ENCODE assay signal across 33 cellular contexts in the genomic region with DNA sequence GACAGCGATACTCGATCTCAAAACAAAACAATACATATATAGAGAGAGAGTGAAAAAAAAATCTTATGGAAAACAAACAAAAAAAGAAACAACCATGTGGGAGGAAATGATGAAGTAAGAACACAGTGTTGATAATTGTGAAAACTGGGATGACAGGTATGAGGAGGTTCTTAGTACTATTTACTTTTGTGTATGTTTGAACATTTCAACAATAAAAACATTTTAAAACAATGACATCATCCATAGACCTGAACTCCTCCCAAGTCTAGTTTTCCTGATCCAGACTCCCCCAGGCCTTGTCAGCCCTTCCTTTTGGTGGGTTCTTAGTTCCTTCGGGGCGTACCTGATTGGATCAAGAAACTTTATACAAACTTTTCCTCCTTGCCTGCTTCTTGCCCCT. TPM values are rescaled to one million over a fixed set of nuclear protein-coding genes. Genes with fewer than 3 reads are reported as not detected.
DNase-seq lines count a peak whose midpoint lies in the region; ATAC-seq and TF ChIP-seq lines count a peak whose summit lies in the region.
"Had no signal": no experiment of that assay in that cellular context is flagged by ENCODE, and none has a peak within 500 bp of the region (broad histone marks: within the 10 kb centered on the region; RNA-seq: fewer than 3 reads in every experiment).

No MANE protein-coding gene starts in this region.

- no peak overlapping the region for H3K4me3 Mint-ChIP-seq in GM23338
- H3K4me3 Mint-ChIP-seq in effector memory CD8-positive, alpha-beta T cell: no peak overlapping the region
- H3K4me3 Mint-ChIP-seq: activated T-cell treated with anti-CD3 and anti-CD28 coated beads, Interleukin-2, amount 50 U/mL, for 4 hours; central memory CD8-positive, alpha-beta T cell had no signal

- H3F3A ChIP-seq in GM23338 (replicated peaks; ENCODE audit: low read depth): no peaks in the 10 kb centered on the region

- H3K4me1 ChIP-seq in GM23338 (ENCODE audit: insufficient read depth): peaks cover 8% of the 10 kb centered on the region
- H3K4me1 ChIP-seq in RWPE2 (ENCODE audit: insufficient read depth, poor library complexity, severe bottlenecking): no peaks in the 10 kb centered on the region
- H3K4me1 ChIP-seq in thoracic aorta (ENCODE audit: control insufficient read depth in 1 of 2, low read depth in 2 of 2): peaks cover 21 to 68% of the 10 kb centered on the region in 2 donors
- H3K4me1 ChIP-seq: BLaER1 had no signal

- H3K27me3 ChIP-seq in GM23338 (ENCODE audit: insufficient read depth) (no peaks in the 10 kb centered on the region), RWPE2 (ENCODE audit: insufficient read depth, poor library complexity, severe bottlenecking) (no peaks in the 10 kb centered on the region), thoracic aorta (replicated peaks; ENCODE audit: insufficient read depth) (no peaks in the 10 kb centered on the region)
- H3K27me3 ChIP-seq: BLaER1, ovary, right atrium auricular region, uterus had no signal

- no peak for TF ChIP-seq CTCF in GM23338 (conservative IDR thresholded peaks at IDR 0.05; ENCODE audit: low read depth in 2 of 2)
- no peak for TF ChIP-seq CTCF in RWPE2 (IDR thresholded peaks at IDR 0.05; ENCODE audit: poor library complexity, severe bottlenecking)
- TF ChIP-seq CTCF in thoracic aorta (IDR thresholded peaks at IDR 0.05): no peak
- TF ChIP-seq CTCF in GM10248 (IDR thresholded peaks at IDR 0.05; ENCODE audit: control extremely low read depth, extremely low read depth, low read depth, missing control alignments): no peak

- H3K9me2 ChIP-seq in GM23338 (ENCODE audit: insufficient read depth): no peaks in the 10 kb centered on the region
- H3K9me2 ChIP-seq: SK-N-SH had no signal

- H3K4me2 ChIP-seq in GM23338: no peak overlapping the region
- H3K4me2 ChIP-seq: BLaER1, SK-N-SH had no signal

- H3K9me3 ChIP-seq in RWPE2 (ENCODE audit: severe bottlenecking): no peaks in the 10 kb centered on the region
- no peaks in the 10 kb centered on the region for H3K9me3 ChIP-seq in thoracic aorta
- H3K9me3 ChIP-seq: BLaER1, mucosa of descending colon, ovary, right atrium auricular region, SK-N-SH, uterus had no signal

- POLR2A ChIA-PET in GM10248 (lab: Yijun Ruan, JAX): no interaction called here

- H3K36me3 ChIP-seq in GM23338 (ENCODE audit: insufficient read depth): no peaks in the 10 kb centered on the region
- no peaks in the 10 kb centered on the region for H3K36me3 ChIP-seq in RWPE2 (ENCODE audit: low read depth)
- no peaks in the 10 kb centered on the region for H3K36me3 ChIP-seq in thoracic aorta
- H3K36me3 ChIP-seq: BLaER1, ovary, right atrium auricular region, uterus had no signal

- peaks cover 19% of the 10 kb centered on the region for H3K4me1 Mint-ChIP-seq in GM23338
- H3K4me1 Mint-ChIP-seq in effector memory CD8-positive, alpha-beta T cell (ENCODE audit: low read depth in 2 of 2): no peaks in the 10 kb centered on the region
- H3K4me1 Mint-ChIP-seq: central memory CD8-positive, alpha-beta T cell had no signal

- DNase-seq in GM23338 (ENCODE audit: low spot score) (no peak), RWPE2 (ENCODE audit: low spot score) (no peak), epithelial cell of prostate (ENCODE audit: low read depth, low spot score) (peak; percentile 60), thoracic aorta (ENCODE audit: low spot score) (no peak), GM10248 (ENCODE audit: extremely low spot score) (no peak), pons (ENCODE audit: low spot score) (no peak)
- no peak for DNase-seq in effector memory CD8-positive, alpha-beta T cell
- DNase-seq: activated CD4-positive, CD25-positive, alpha-beta regulatory T cell; activated gamma-delta T cell; activated T-cell treated with anti-CD3 and anti-CD28 coated beads, Interleukin-2, amount 50 U/mL, for 4 hours; COR-L47; DMS53; dorsolateral prefrontal cortex; H7; left colon; mucosa of descending colon; MV-4-11; NCI-H1436 treated with DMSO at 0.1 percent for 48 hours; NCI-H2107; ovary; SK-N-SH; stimulated activated CD4-positive, alpha-beta T cell treated with anti-CD3 and anti-CD28 coated beads, Interleukin-2, amount 100 ng/mL, for 24 hours; stimulated activated naive CD8-positive, alpha-beta T cell treated with anti-CD3 and anti-CD28 coated beads, Interleukin-15, Interleukin-2, amounts not matched to agents 100 U/mL and 50 U/mL, for 24 hours; uterus had no signal

- H3K27ac ChIP-seq in GM23338 (ENCODE audit: low read depth) (no peak overlapping the region), RWPE2 (ENCODE audit: poor library complexity, severe bottlenecking) (no peak overlapping the region), epithelial cell of prostate (peak overlapping the region; percentile 73), thoracic aorta (peak overlapping the region; percentile 85 to 98)
- H3K27ac ChIP-seq: BLaER1, dorsolateral prefrontal cortex, ovary, right atrium auricular region, uterus had no signal

- no peak for ATAC-seq in GM23338
- ATAC-seq in RWPE2 (ENCODE audit: low read depth): peak; percentile 50; the same call in 2 of the 3 replicates
- ATAC-seq in thoracic aorta (ENCODE audit: insufficient number of reproducible peaks, low FRiP score, low read depth): no peak
- no peak for ATAC-seq in effector memory CD8-positive, alpha-beta T cell (replicated peaks)
- ATAC-seq: activated T-cell treated with anti-CD3 and anti-CD28 coated beads, Interleukin-2, amount 50 U/mL, for 4 hours; left colon; mucosa of descending colon; stimulated activated naive CD8-positive, alpha-beta T cell treated with anti-CD3 and anti-CD28 coated beads, Interleukin-15, Interleukin-2, amounts not matched to agents 100 U/mL and 50 U/mL, for 24 hours had no signal

- H2AFZ ChIP-seq in GM23338: peak overlapping the region; percentile 83; the same call in 1 of the 2 replicates

- H3K27ac Mint-ChIP-seq in GM23338: no peak overlapping the region
- no peak overlapping the region for H3K27ac Mint-ChIP-seq in effector memory CD8-positive, alpha-beta T cell

- H4K20me1 ChIP-seq in GM23338 (replicated peaks; ENCODE audit: insufficient read depth): no peaks in the 10 kb centered on the region
- H4K20me1 ChIP-seq: BLaER1 had no signal

- H3K4me3 ChIP-seq in GM23338 (no peak overlapping the region), RWPE2 (ENCODE audit: severe bottlenecking) (no peak overlapping the region), thoracic aorta (no peak overlapping the region)
- H3K4me3 ChIP-seq: BLaER1, dorsolateral prefrontal cortex, mucosa of descending colon, ovary, right atrium auricular region, uterus had no signal

- no peaks in the 10 kb centered on the region for H3K36me3 Mint-ChIP-seq in GM23338 (ENCODE audit: low read depth)
- peaks cover 3% of the 10 kb centered on the region for H3K36me3 Mint-ChIP-seq in effector memory CD8-positive, alpha-beta T cell (ENCODE audit: insufficient read depth)

- H3K27me3 Mint-ChIP-seq in GM23338 (ENCODE audit: insufficient read depth, low read depth, poor library complexity): peaks cover 5% of the 10 kb centered on the region
- peaks cover 82 to 89% of the 10 kb centered on the region in 2 donors for H3K27me3 Mint-ChIP-seq in effector memory CD8-positive, alpha-beta T cell

- H3K79me2 ChIP-seq in GM23338 (replicated peaks; ENCODE audit: insufficient read depth): no peaks in the 10 kb centered on the region

- H3K9me3 Mint-ChIP-seq in GM23338: no peaks in the 10 kb centered on the region
- no peaks in the 10 kb centered on the region for H3K9me3 Mint-ChIP-seq in effector memory CD8-positive, alpha-beta T cell
- H3K9me3 Mint-ChIP-seq: activated T-cell treated with anti-CD3 and anti-CD28 coated beads, Interleukin-2, amount 50 U/mL, for 4 hours; central memory CD8-positive, alpha-beta T cell had no signal

- CTCF ChIA-PET in GM10248 (lab: Yijun Ruan, JAX): no interaction called here

TF ChIP-seq in GM23338, 12 proteins besides CTCF, POLR2A, EP300 and RAD21 (continues in another document):
- TF ChIP-seq POLR2AphosphoS5 (IDR thresholded peaks at IDR 0.05; ENCODE audit: low read depth) (no peak), CREB1 (CRISPR knock-in tag; IDR thresholded peaks at IDR 0.05; ENCODE audit: low read depth) (no peak), STAT1 (IDR thresholded peaks at IDR 0.05; ENCODE audit: unreplicated experiment) (no peak), EZH2phosphoT487 (IDR thresholded peaks at IDR 0.05; ENCODE audit: unreplicated experiment) (no peak), ZNF114 (CRISPR knock-in tag; IDR thresholded peaks at IDR 0.05) (no peak), JUNB (IDR thresholded peaks at IDR 0.05; ENCODE audit: unreplicated experiment) (no peak), NANOG (IDR thresholded peaks at IDR 0.05; ENCODE audit: borderline replicate concordance) (no peak), EZH2 (IDR thresholded peaks at IDR 0.05; ENCODE audit: low read depth, unreplicated experiment) (no peak)

RNA-seq across cellular contexts. Expression of a gene that starts 51.7 kb away (rescaled TPM):
- total RNA-seq in GM23338 (2014; rRNA removed; shearing (Covaris generic)): not detected in 2 replicates
- polyA plus RNA-seq in GM23338 (2016; fragmentation: Nextera tagmentation; extraction: Ambion mirVana): not detected in 2 replicates
- total RNA-seq in thoracic aorta: not detected
- total RNA-seq: activated T-cell treated with anti-CD3 and anti-CD28 coated beads, Interleukin-2, amount 50 U/mL, for 4 hours; glomerular endothelial cell; H7; left colon; LHCN-M2; lung microvascular endothelial cell; mucosa of descending colon; ovary; right atrium auricular region; RPMI7951; temporal lobe; uterus had no signal
- polyA plus RNA-seq: neural cell, SK-N-SH had no signal

Comparison
In these comparisons a context has a peak if more than half of its experiments do, and no peak if none do; other contexts are left out.
1. H3K27ac ChIP-seq: peak in epithelial cell of prostate (single experiment) and thoracic aorta (2 of 2); none in GM23338 (single experiment) and RWPE2 (single experiment).